In genomic region chr16:3165111-3165822, GRCh38 we compare ENCODE assay signal across 10 cellular contexts. TPM values are rescaled to one million over a fixed set of nuclear protein-coding genes. Genes with fewer than 3 reads are reported as not detected.
A peak's percentile ranks its signal among the peaks of the same experiment; 100 is the strongest.
DNase-seq lines count a peak whose midpoint lies in the region; ATAC-seq and TF ChIP-seq lines count a peak whose summit lies in the region.
"Had no signal": no experiment of that assay in that cellular context is flagged by ENCODE, and none has a peak within 500 bp of the region (broad histone marks: within the 10 kb centered on the region; RNA-seq: fewer than 3 reads in every experiment).

No MANE protein-coding gene starts in this region.

- peaks cover 13% of the 10 kb centered on the region for H3K27me3 Mint-ChIP-seq in activated T-cell treated with anti-CD3 and anti-CD28 coated beads, Interleukin-2, amount 50 U/mL, for 24 hours

- no peaks in the 10 kb centered on the region for H3K36me3 Mint-ChIP-seq in activated T-cell treated with anti-CD3 and anti-CD28 coated beads, Interleukin-2, amount 50 U/mL, for 24 hours (ENCODE audit: low read depth)
- H3K36me3 Mint-ChIP-seq in stimulated activated effector memory CD8-positive, alpha-beta T cell treated with anti-CD3 and anti-CD28 coated beads, Interleukin-12 subunit alpha, Interleukin-12 subunit beta, amount 100 ng/mL, for 72 hours: no peaks in the 10 kb centered on the region

- H3K79me2 ChIP-seq in SU-DHL-6 (ENCODE audit: insufficient read depth, low read length): no peaks in the 10 kb centered on the region

- H3K27ac Mint-ChIP-seq in activated T-cell treated with anti-CD3 and anti-CD28 coated beads, Interleukin-2, amount 50 U/mL, for 24 hours: no peak overlapping the region
- H3K27ac Mint-ChIP-seq in stimulated activated effector memory CD8-positive, alpha-beta T cell treated with anti-CD3 and anti-CD28 coated beads, Interleukin-12 subunit alpha, Interleukin-12 subunit beta, amount 100 ng/mL, for 72 hours: peak overlapping the region; percentile 73

- DNase-seq in activated T-cell treated with anti-CD3 and anti-CD28 coated beads, Interleukin-2, amount 50 U/mL, for 24 hours: no peak
- DNase-seq in activated T-cell treated with anti-CD3 and anti-CD28 coated beads, Interleukin-2, amount 50 U/mL, for 1 hour: no peak
- DNase-seq in stimulated activated effector memory CD8-positive, alpha-beta T cell treated with anti-CD3 and anti-CD28 coated beads, Interleukin-12 subunit alpha, Interleukin-12 subunit beta, amount 100 ng/mL, for 72 hours (ENCODE audit: low spot score in 2 of 2): no peak
- DNase-seq in A172 (ENCODE audit: low spot score) (no peak), dermis blood vessel endothelial cell (no peak)

- H3K9me2 ChIP-seq in SU-DHL-6 (replicated peaks; ENCODE audit: insufficient read depth, low read length): no peaks in the 10 kb centered on the region

- H2AFZ ChIP-seq in SU-DHL-6 (ENCODE audit: low read depth, low read length, severe bottlenecking): peak overlapping the region; percentile 91

- no peak for ATAC-seq in stimulated activated effector memory CD8-positive, alpha-beta T cell treated with anti-CD3 and anti-CD28 coated beads, Interleukin-12 subunit alpha, Interleukin-12 subunit beta, amount 100 ng/mL, for 72 hours
- no peak for ATAC-seq in HG03135 (IDR thresholded peaks at IDR 0.05; ENCODE audit: unreplicated experiment)

- H3K36me3 ChIP-seq in SU-DHL-6 (ENCODE audit: low read length) (no peaks in the 10 kb centered on the region), iPS-20b (ENCODE audit: insufficient read depth, low read depth, low read length) (no peaks in the 10 kb centered on the region)

- peak overlapping the region; percentile 42 for H3K4me2 ChIP-seq in SU-DHL-6 (ENCODE audit: low read depth, low read length, poor library complexity, severe bottlenecking)

- H3K4me1 Mint-ChIP-seq in activated T-cell treated with anti-CD3 and anti-CD28 coated beads, Interleukin-2, amount 50 U/mL, for 24 hours (ENCODE audit: low read depth): peaks cover 17% of the 10 kb centered on the region
- peaks cover 18% of the 10 kb centered on the region for H3K4me1 Mint-ChIP-seq in stimulated activated effector memory CD8-positive, alpha-beta T cell treated with anti-CD3 and anti-CD28 coated beads, Interleukin-12 subunit alpha, Interleukin-12 subunit beta, amount 100 ng/mL, for 72 hours

- H3K9me3 ChIP-seq in SU-DHL-6 (ENCODE audit: insufficient read depth, low read length) (no peaks in the 10 kb centered on the region), iPS-20b (ENCODE audit: insufficient read depth, low read depth, low read length) (no peaks in the 10 kb centered on the region)

- H3K9ac ChIP-seq in SU-DHL-6 (ENCODE audit: low read length) (peak overlapping the region; percentile 49), iPS-20b (ENCODE audit: low read depth, low read length) (no peak overlapping the region)

- no peak for TF ChIP-seq CTCF in SU-DHL-6 (IDR thresholded peaks at IDR 0.05; ENCODE audit: insufficient read depth, low read length, poor library complexity, severe bottlenecking)

- H3K4me3 ChIP-seq in SU-DHL-6 (ENCODE audit: insufficient read depth, low read length, poor library complexity, severe bottlenecking) (peak overlapping the region; percentile 11), iPS-20b (ENCODE audit: low read length) (peak overlapping the region; percentile 42)

- H3K27me3 ChIP-seq in SU-DHL-6 (ENCODE audit: low read length) (no peaks in the 10 kb centered on the region), iPS-20b (ENCODE audit: insufficient read depth, low read length) (peaks cover 33% of the 10 kb centered on the region)

- H3F3A ChIP-seq in SU-DHL-6 (ENCODE audit: insufficient read depth): no peaks in the 10 kb centered on the region

- peak overlapping the region; percentile 12 for H3K4me3 Mint-ChIP-seq in activated T-cell treated with anti-CD3 and anti-CD28 coated beads, Interleukin-2, amount 50 U/mL, for 24 hours
- H3K4me3 Mint-ChIP-seq in stimulated activated effector memory CD8-positive, alpha-beta T cell treated with anti-CD3 and anti-CD28 coated beads, Interleukin-12 subunit alpha, Interleukin-12 subunit beta, amount 100 ng/mL, for 72 hours: peak overlapping the region; percentile 53

- no peaks in the 10 kb centered on the region for H4K20me1 ChIP-seq in SU-DHL-6 (ENCODE audit: low read depth, low read length)

- H3K9me3 Mint-ChIP-seq in activated T-cell treated with anti-CD3 and anti-CD28 coated beads, Interleukin-2, amount 50 U/mL, for 24 hours: no peaks in the 10 kb centered on the region
- no peaks in the 10 kb centered on the region for H3K9me3 Mint-ChIP-seq in stimulated activated effector memory CD8-positive, alpha-beta T cell treated with anti-CD3 and anti-CD28 coated beads, Interleukin-12 subunit alpha, Interleukin-12 subunit beta, amount 100 ng/mL, for 72 hours

- no peak overlapping the region for H3K27ac ChIP-seq in SU-DHL-6 (ENCODE audit: low read depth, low read length)
- H3K27ac ChIP-seq in iPS-20b (ENCODE audit: low read length): no peak overlapping the region

- H3K4me1 ChIP-seq in iPS-20b (ENCODE audit: insufficient read depth, low read length): no peaks in the 10 kb centered on the region

RNA-seq across cellular contexts. Expression of gene OR1F1, which starts 22.7 kb away (rescaled TPM):
- total RNA-seq in A172 (2014; rRNA removed; shearing (Covaris generic)): not detected in 2 replicates
- not detected in 2 replicates for total RNA-seq in dermis blood vessel endothelial cell
- total RNA-seq: aorta, mononuclear cell had no signal

RNA-seq across cellular contexts. Expression of gene ZNF213, which starts 30.4 kb away (rescaled TPM):
- 2.1 and 4.6 TPM in 2 replicates for total RNA-seq in A172 (2014; rRNA removed; shearing (Covaris generic))
- total RNA-seq in dermis blood vessel endothelial cell: 6.6 and 14.6 TPM in 2 replicates

RNA-seq across cellular contexts. Expression of gene ZNF205, which starts 52.9 kb away (rescaled TPM):
- 21.0 and 22.4 TPM in 2 replicates for total RNA-seq in A172 (2014; rRNA removed; shearing (Covaris generic))
- 26.2 and 30.2 TPM in 2 replicates for total RNA-seq in dermis blood vessel endothelial cell
